In the genomic region with DNA sequence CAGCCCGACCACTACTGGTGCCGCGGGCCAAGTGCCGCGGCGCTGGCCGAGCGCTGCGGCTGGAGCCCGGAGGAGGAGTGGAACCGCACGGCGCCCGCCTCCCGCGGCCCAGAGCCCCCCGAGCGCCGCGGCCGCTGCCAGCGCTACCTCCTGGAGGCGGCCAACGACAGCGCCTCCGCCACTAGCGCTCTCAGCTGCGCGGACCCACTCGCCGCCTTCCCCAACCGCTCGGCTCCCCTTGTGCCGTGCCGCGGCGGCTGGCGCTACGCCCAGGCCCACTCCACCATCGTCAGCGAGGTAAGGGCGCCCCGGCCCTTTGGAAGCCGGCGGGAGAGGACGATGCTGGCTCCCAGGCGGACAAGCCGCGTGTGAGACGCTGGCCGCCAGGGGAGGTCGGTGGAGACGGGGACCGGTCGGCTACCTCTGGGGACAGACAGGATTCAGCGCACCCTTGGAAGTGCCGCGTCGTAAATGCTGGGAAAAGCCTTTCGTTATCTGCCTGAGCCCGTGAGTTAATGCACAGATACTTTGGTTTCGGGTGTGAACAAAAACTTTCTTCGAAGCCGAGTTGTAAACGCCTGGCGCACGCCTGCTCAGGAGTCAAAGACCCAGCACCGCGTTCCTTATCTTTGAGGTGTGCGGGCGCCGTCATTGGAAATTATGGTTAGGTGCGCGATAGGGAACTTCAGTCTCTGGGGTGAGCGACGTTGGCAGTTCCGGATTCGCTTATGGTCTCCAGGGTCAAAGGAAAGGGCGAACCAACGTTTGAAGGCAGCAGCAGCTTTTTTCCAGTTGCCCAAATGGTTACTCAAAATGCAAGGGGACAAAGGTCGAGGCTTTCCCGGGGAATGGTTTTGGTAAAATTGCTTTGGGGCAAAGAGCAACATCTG, we compare ENCODE assay signal across 8 cellular contexts. TPM values are rescaled to one million over a fixed set of nuclear protein-coding genes. Genes with fewer than 3 reads are reported as not detected.
DNase-seq lines count a peak whose midpoint lies in the region; ATAC-seq and TF ChIP-seq lines count a peak whose summit lies in the region.

No MANE protein-coding gene starts in this region.

- H3K9me3 ChIP-seq in breast epithelium (no peaks in the 10 kb centered on the region), uterus (no peaks in the 10 kb centered on the region), MM.1S (replicated peaks; ENCODE audit: insufficient read depth, low read length) (no peaks in the 10 kb centered on the region)

- POLR2A ChIA-PET in MCF 10A (lab: Yijun Ruan, JAX), result no interaction called here

- no peak overlapping the region for H4K5ac ChIP-seq in mesendoderm (ENCODE audit: low read length)

- no CpG with 5 or more reads among the region's 82 CpGs for WGBS in mesendoderm (ENCODE audit: extremely low coverage, insufficient coverage, low lambda C conversion rate)

- H3K79me1 ChIP-seq in mesendoderm (ENCODE audit: low read length), result no peaks in the 10 kb centered on the region

- no peaks in the 10 kb centered on the region for H3K36me3 ChIP-seq in breast epithelium
- no peaks in the 10 kb centered on the region for H3K36me3 ChIP-seq in mesendoderm (ENCODE audit: control insufficient read depth, insufficient read depth, low read length)
- no peaks in the 10 kb centered on the region for H3K36me3 ChIP-seq in uterus
- H3K36me3 ChIP-seq in MM.1S (replicated peaks; ENCODE audit: insufficient read depth, low read length), result no peaks in the 10 kb centered on the region

- H3K4me3 Mint-ChIP-seq in MCF 10A (ENCODE audit: unreplicated experiment), result no peak overlapping the region
- H3K4me3 Mint-ChIP-seq in effector memory CD8-positive, alpha-beta T cell, result peak overlapping the region; percentile 50 to 59

- no peaks in the 10 kb centered on the region for H3K4me1 ChIP-seq in breast epithelium
- no peaks in the 10 kb centered on the region for H3K4me1 ChIP-seq in mesendoderm (ENCODE audit: control insufficient read depth, low read depth, low read length)
- no peaks in the 10 kb centered on the region for H3K4me1 ChIP-seq in uterus
- H3K4me1 ChIP-seq in MM.1S (ENCODE audit: low read length), result no peaks in the 10 kb centered on the region

- H3K4me2 ChIP-seq in mesendoderm (ENCODE audit: low read length) (peak overlapping the region; percentile 70), MM.1S (ENCODE audit: low read depth, low read length) (no peak overlapping the region)

- H3K4ac ChIP-seq in mesendoderm (ENCODE audit: low read depth, low read length), result peak overlapping the region; percentile 70

- no TSS peak for BruUV-seq in MCF 10A (replicated peaks; lab: Mats Ljungman, UMichigan)

- intact Hi-C loops in breast epithelium (cut with DNase I; ENCODE audit: low total_unique reads) (no loop called here), MCF 10A (cut with micrococcal nuclease) (no loop called here), uterus (cut with DNase I; ENCODE audit: low total_unique reads) (no loop called here)

- TF ChIP-seq CTCF in breast epithelium (IDR thresholded peaks at IDR 0.05), result no peak
- TF ChIP-seq CTCF in MCF 10A (IDR thresholded peaks at IDR 0.05; ENCODE audit: unreplicated experiment), result no peak
- peak in 2 of 4 experiments; percentile 20 to 26 for TF ChIP-seq CTCF in uterus (IDR thresholded peaks at IDR 0.05)
- no peak for TF ChIP-seq CTCF in MM.1S (IDR thresholded peaks at IDR 0.05; ENCODE audit: low read length)

- TF ChIP-seq POLR2A in breast epithelium (IDR thresholded peaks at IDR 0.05) (no peak), uterus (IDR thresholded peaks at IDR 0.05) (no peak)

- no peaks in the 10 kb centered on the region for H3F3A ChIP-seq in MM.1S (ENCODE audit: insufficient read depth, low read length)

- H3K36me3 Mint-ChIP-seq in MCF 10A (ENCODE audit: insufficient read depth, unreplicated experiment), result no peaks in the 10 kb centered on the region
- peaks cover 3% of the 10 kb centered on the region for H3K36me3 Mint-ChIP-seq in effector memory CD8-positive, alpha-beta T cell (ENCODE audit: insufficient read depth)

- H3K4me1 Mint-ChIP-seq in MCF 10A (ENCODE audit: insufficient read depth, unreplicated experiment), result no peaks in the 10 kb centered on the region
- no peaks in the 10 kb centered on the region for H3K4me1 Mint-ChIP-seq in effector memory CD8-positive, alpha-beta T cell (ENCODE audit: low read depth in 2 of 2)

- H4K20me1 ChIP-seq in MM.1S (ENCODE audit: insufficient read depth, low read length), result no peaks in the 10 kb centered on the region

- CTCF ChIA-PET in MCF 10A (lab: Yijun Ruan, JAX), result no interaction called here

- H3K23ac ChIP-seq in mesendoderm (ENCODE audit: low read length), result no peak overlapping the region

- H3K9me3 Mint-ChIP-seq in MCF 10A (ENCODE audit: unreplicated experiment), result no peaks in the 10 kb centered on the region
- H3K9me3 Mint-ChIP-seq in effector memory CD8-positive, alpha-beta T cell, result no peaks in the 10 kb centered on the region

- H2BK15ac ChIP-seq in mesendoderm (replicated peaks; ENCODE audit: low read depth), result no peak overlapping the region

- DNase-seq in breast epithelium (ENCODE audit: low spot score in 2 of 2) (no peak), MCF 10A (ENCODE audit: unreplicated experiment) (no peak), mesendoderm (peak; percentile 79), uterus (peak in 1 of 2 donors; percentile 45), MM.1S (no peak), NOMO-1 treated with dmso at 0.1 percent for 144 hours (lab: John Stamatoyannopoulos, UW; ENCODE audit: unreplicated experiment) (no peak), NOMO-1 treated with DMSO at 0.1 percent for 48 hours (lab: John Stamatoyannopoulos, UW; ENCODE audit: unreplicated experiment) (no peak)
- DNase-seq in effector memory CD8-positive, alpha-beta T cell, result no peak

- H3K27ac Mint-ChIP-seq in MCF 10A (ENCODE audit: low read depth, unreplicated experiment), result no peak overlapping the region
- H3K27ac Mint-ChIP-seq in effector memory CD8-positive, alpha-beta T cell, result no peak overlapping the region

- H4K8ac ChIP-seq in mesendoderm (ENCODE audit: low read depth, low read length), result no peak overlapping the region

- H3K4me3 ChIP-seq in breast epithelium (peak overlapping the region; percentile 51 to 75 (median 60)), mesendoderm (ENCODE audit: low read length) (peak overlapping the region; percentile 60), uterus (peak overlapping the region; percentile 28 to 86), MM.1S (ENCODE audit: low read length) (no peak overlapping the region)

- no peaks in the 10 kb centered on the region for H3K9me2 ChIP-seq in MM.1S (replicated peaks; ENCODE audit: insufficient read depth, low read length)

- no peak overlapping the region for H2BK120ac ChIP-seq in mesendoderm (ENCODE audit: low read depth, low read length)

- peak overlapping the region; percentile 6 for H2BK5ac ChIP-seq in mesendoderm (ENCODE audit: low read length)

- H3K27me3 ChIP-seq in breast epithelium (peaks cover 0 to 15% of the 10 kb centered on the region in 2 donors), mesendoderm (ENCODE audit: insufficient read depth, low read length, poor library complexity) (no peaks in the 10 kb centered on the region), uterus (no peaks in the 10 kb centered on the region), MM.1S (replicated peaks; ENCODE audit: insufficient read depth, low read length) (no peaks in the 10 kb centered on the region)

- peak overlapping the region; percentile 83 for H3K56ac ChIP-seq in mesendoderm (ENCODE audit: low read length)

- H3K9ac ChIP-seq in mesendoderm (ENCODE audit: low read length), result peak overlapping the region; percentile 70
- no peak overlapping the region for H3K9ac ChIP-seq in MM.1S (ENCODE audit: low read length)

- no peaks in the 10 kb centered on the region for H3K27me3 Mint-ChIP-seq in MCF 10A (ENCODE audit: insufficient read depth, unreplicated experiment)
- H3K27me3 Mint-ChIP-seq in effector memory CD8-positive, alpha-beta T cell, result peaks cover 51 to 81% of the 10 kb centered on the region in 2 donors

- no peak overlapping the region for H2AK5ac ChIP-seq in mesendoderm (ENCODE audit: low read length)

- H2AFZ ChIP-seq in MM.1S (ENCODE audit: low read length), result no peak overlapping the region

- H3K27ac ChIP-seq in breast epithelium (peak overlapping the region in 1 of 2 donors; percentile 45), mesendoderm (ENCODE audit: low read depth, low read length) (no peak overlapping the region), uterus (peak overlapping the region; percentile 62 to 88), MM.1S (ENCODE audit: low read length) (no peak overlapping the region)

- ATAC-seq in effector memory CD8-positive, alpha-beta T cell (replicated peaks), result peak; percentile 26

- H3K79me2 ChIP-seq in mesendoderm (ENCODE audit: control insufficient read depth, insufficient read depth, low read length), result no peaks in the 10 kb centered on the region
- no peaks in the 10 kb centered on the region for H3K79me2 ChIP-seq in MM.1S (ENCODE audit: low read length)

- peak overlapping the region; percentile 11 for H3K18ac ChIP-seq in mesendoderm (ENCODE audit: low read length)

RNA-seq across cellular contexts. Expression of a gene that starts 0.6 kb away (rescaled TPM):
- total RNA-seq in breast epithelium (10 to 100 TPM in 1 of 3 donors, 1 to 10 TPM in 2; 3.4 to 13.1 (median 5.9) TPM), MCF 10A (2022) (0.09 and 0.20 TPM in 2 replicates), uterus (10 to 100 TPM; 16.1 to 39.2 (median 28.1) TPM)
- 7.1 TPM for polyA plus RNA-seq in mesendoderm (2013, experiment 1 of 2)
- polyA plus RNA-seq in mesendoderm (2013, experiment 2 of 2), result 7.9 TPM

Comparison
In these comparisons a context has a peak if more than half of its experiments do, and no peak if none do; other contexts are left out.
1. H3K27ac ChIP-seq: peak in uterus (2 of 2); none in mesendoderm (single experiment) and MM.1S (single experiment).